Comparison of ENCODE assay signal across 1 cellular context in genomic region chr7:116524609-116525297, GRCh38.
A peak's percentile ranks its signal among the peaks of the same experiment; 100 is the strongest.
TF ChIP-seq lines count a peak whose summit lies in the region.

A gene with protein sequence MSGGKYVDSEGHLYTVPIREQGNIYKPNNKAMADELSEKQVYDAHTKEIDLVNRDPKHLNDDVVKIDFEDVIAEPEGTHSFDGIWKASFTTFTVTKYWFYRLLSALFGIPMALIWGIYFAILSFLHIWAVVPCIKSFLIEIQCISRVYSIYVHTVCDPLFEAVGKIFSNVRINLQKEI (plus strand): TSS chr7:116525036. CDS start chr7:116525063, 27 bp downstream.

TF ChIP-seq in SK-N-SH, 30 proteins besides CTCF, POLR2A, EP300 and RAD21 (continued from another document):
- TF ChIP-seq REST (IDR thresholded peaks at IDR 0.05; ENCODE audit: low read depth, low read length) (peak; percentile 69), GABPA (IDR thresholded peaks at IDR 0.05; ENCODE audit: low read depth) (no peak), TEAD4 (IDR thresholded peaks at IDR 0.05; ENCODE audit: borderline replicate concordance, insufficient read depth) (peak; percentile 66), MEF2A (IDR thresholded peaks at IDR 0.05; ENCODE audit: borderline replicate concordance, low read depth) (peak; percentile 78; the same call in 1 of the 2 replicates)
- TF ChIP-seq, protein P1, sequence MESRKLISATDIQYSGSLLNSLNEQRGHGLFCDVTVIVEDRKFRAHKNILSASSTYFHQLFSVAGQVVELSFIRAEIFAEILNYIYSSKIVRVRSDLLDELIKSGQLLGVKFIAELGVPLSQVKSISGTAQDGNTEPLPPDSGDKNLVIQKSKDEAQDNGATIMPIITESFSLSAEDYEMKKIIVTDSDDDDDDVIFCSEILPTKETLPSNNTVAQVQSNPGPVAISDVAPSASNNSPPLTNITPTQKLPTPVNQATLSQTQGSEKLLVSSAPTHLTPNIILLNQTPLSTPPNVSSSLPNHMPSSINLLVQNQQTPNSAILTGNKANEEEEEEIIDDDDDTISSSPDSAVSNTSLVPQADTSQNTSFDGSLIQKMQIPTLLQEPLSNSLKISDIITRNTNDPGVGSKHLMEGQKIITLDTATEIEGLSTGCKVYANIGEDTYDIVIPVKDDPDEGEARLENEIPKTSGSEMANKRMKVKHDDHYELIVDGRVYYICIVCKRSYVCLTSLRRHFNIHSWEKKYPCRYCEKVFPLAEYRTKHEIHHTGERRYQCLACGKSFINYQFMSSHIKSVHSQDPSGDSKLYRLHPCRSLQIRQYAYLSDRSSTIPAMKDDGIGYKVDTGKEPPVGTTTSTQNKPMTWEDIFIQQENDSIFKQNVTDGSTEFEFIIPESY (IDR thresholded peaks at IDR 0.05; ENCODE audit: borderline replicate concordance, low read depth), result 0 out of 2 replicates have a peak, but pooled peaks have one; percentile 52
- TF ChIP-seq, protein P2, sequence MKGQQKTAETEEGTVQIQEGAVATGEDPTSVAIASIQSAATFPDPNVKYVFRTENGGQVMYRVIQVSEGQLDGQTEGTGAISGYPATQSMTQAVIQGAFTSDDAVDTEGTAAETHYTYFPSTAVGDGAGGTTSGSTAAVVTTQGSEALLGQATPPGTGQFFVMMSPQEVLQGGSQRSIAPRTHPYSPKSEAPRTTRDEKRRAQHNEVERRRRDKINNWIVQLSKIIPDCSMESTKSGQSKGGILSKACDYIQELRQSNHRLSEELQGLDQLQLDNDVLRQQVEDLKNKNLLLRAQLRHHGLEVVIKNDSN (IDR thresholded peaks at IDR 0.05; ENCODE audit: borderline replicate concordance, low read depth), result no peak
